ENCODE assay signal across 11 cellular contexts in the genomic region with DNA sequence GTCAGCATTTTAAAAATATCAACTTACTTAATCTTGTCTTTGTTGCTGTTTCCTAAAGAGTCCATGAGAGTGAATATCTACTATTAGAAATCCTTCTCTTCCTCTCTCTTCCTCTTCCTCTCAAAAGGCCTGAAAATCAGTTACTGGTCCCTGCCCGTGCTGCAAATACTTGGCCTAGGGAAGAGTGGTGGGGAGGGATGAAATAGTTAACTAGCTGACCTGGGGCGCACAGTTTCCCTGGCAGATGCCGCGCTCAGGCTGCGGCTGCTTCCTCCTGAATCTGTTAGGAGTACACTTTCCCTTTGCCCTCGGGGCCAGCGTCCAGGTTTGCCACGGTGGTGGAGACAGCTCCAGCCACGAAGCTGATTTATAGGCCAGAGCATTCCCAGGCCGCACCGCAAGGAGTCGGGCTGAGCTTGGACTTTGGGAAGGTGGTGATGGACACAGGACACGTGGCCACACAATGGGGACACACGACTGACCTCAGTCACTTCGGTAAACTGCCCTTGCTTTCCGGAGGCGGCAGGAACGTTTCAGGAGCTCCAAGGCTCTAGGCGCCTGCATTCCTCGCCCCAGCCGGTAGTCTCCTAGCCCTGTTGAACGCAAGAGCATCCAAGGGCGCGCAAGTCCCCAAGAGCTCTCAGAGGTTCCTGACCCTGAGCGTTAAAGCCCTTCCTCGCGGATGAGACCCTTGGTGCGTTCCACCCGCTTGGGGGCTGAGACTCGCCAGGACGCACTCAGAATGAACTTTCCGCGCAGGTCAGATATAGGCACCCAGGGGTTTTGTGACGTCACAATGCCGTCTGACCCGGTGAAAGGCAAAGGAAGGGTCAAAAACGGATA. TPM values are rescaled to one million over a fixed set of nuclear protein-coding genes. Genes with fewer than 3 reads are reported as not detected.
DNase-seq lines count a peak whose midpoint lies in the region; ATAC-seq and TF ChIP-seq lines count a peak whose summit lies in the region.
"Had no signal": no experiment of that assay in that cellular context is flagged by ENCODE, and none has a peak within 500 bp of the region (broad histone marks: within the 10 kb centered on the region; RNA-seq: fewer than 3 reads in every experiment).

No MANE protein-coding gene starts in this region.

- POLR2A ChIA-PET in WTC11 (lab: Charles Lee), result interaction anchor here (0.6 to 1.1 kb wide), 2 partner anchors 12 to 167 kb away, joined by 3 to 4 read pairs; no protein-coding TSS in a partner anchor

- peaks cover 19% of the 10 kb centered on the region; the same call in 1 of the 2 replicates for H3K27me3 Mint-ChIP-seq in HFFc6 (ENCODE audit: insufficient read depth)
- H3K27me3 Mint-ChIP-seq in WTC11 (ENCODE audit: low read depth), result peaks cover 84% of the 10 kb centered on the region

- H3K4me1 Mint-ChIP-seq in HFFc6 (ENCODE audit: low read depth) (no peaks in the 10 kb centered on the region), WTC11 (peaks cover 28% of the 10 kb centered on the region)

- CTCF ChIA-PET in WTC11 (lab: Charles Lee), result interaction anchor here (0.7 to 4.3 kb wide), 28 partner anchors 9 to 682 kb away, joined by 3 to 78 read pairs (median 4); no protein-coding TSS in a partner anchor

- no peak overlapping the region for H3K4me3 ChIP-seq in lower leg skin (ENCODE audit: low read depth, poor library complexity, severe bottlenecking)
- H3K4me3 ChIP-seq: ovary, SJSA1 had no signal

- H3K4me3 Mint-ChIP-seq in HFFc6, result no peak overlapping the region
- peak overlapping the region; percentile 84 for H3K4me3 Mint-ChIP-seq in WTC11

- TF ChIP-seq CTCF in HFFc6 (IDR thresholded peaks at IDR 0.05), result peak; percentile 11; the same call in 1 of the 2 replicates
- TF ChIP-seq CTCF in WTC11 (IDR thresholded peaks at IDR 0.05), result no peak; the same call in 1 of the 2 replicates
- no peak for TF ChIP-seq CTCF in lower leg skin (IDR thresholded peaks at IDR 0.05)

- H3K27ac Mint-ChIP-seq in HFFc6 (no peak overlapping the region), WTC11 (no peak overlapping the region)

- H3K36me3 Mint-ChIP-seq in HFFc6 (ENCODE audit: low read depth), result no peaks in the 10 kb centered on the region
- no peaks in the 10 kb centered on the region for H3K36me3 Mint-ChIP-seq in WTC11

- WGBS in lower leg skin, 2 donors, result 3 to 4% methylated on average over 37 of the region's 37 CpGs

- intact Hi-C loops in left colon (cut with DNase I, micrococcal nuclease) (no loop called here), lower leg skin (cut with DNase I; ENCODE audit: low total_unique reads) (loop anchor here (10.0 kb wide), 1 partner anchor 566 kb away; no protein-coding TSS in a partner anchor)

- TF ChIP-seq POLR2A in lower leg skin (IDR thresholded peaks at IDR 0.05), result no peak

- peak; percentile 96 for DNase-seq in COLO668 (lab: John Stamatoyannopoulos, UW; ENCODE audit: unreplicated experiment)
- no peak for DNase-seq in HFFc6
- peak; percentile 63 for DNase-seq in WTC11 (ENCODE audit: low spot score)
- peak in 1 of 2 donors; percentile 23 for DNase-seq in left colon
- no peak for DNase-seq in activated effector memory CD4-positive, alpha-beta T cell treated with Interleukin-2 at 50 U/mL for 16 hours
- DNase-seq in lower leg skin (ENCODE audit: low spot score in 2 of 2), result no peak
- no peak for DNase-seq in activated naive CD4-positive, alpha-beta T cell (lab: John Stamatoyannopoulos, UW)
- DNase-seq in pons (ENCODE audit: low spot score), result no peak
- DNase-seq: activated T-cell treated with anti-CD3 and anti-CD28 coated beads, Interleukin-2, amount 50 U/mL, for 48 hours; ovary had no signal

- H3K9me3 Mint-ChIP-seq in HFFc6 (no peaks in the 10 kb centered on the region), WTC11 (no peaks in the 10 kb centered on the region)

- peak; percentile 86 for ATAC-seq in WTC11
- ATAC-seq in left colon, result peak; percentile 62

TF ChIP-seq in WTC11, 78 proteins besides CTCF, POLR2A, EP300 and RAD21:
- TF ChIP-seq IRF2 (CRISPR knock-in tag; IDR thresholded peaks at IDR 0.05; ENCODE audit: borderline replicate concordance, low read depth) (no peak), NR3C1 (CRISPR knock-in tag; conservative IDR thresholded peaks at IDR 0.05; ENCODE audit: low read depth) (no peak), ATF1 (CRISPR knock-in tag; IDR thresholded peaks at IDR 0.05) (no peak), ZBTB21 (CRISPR knock-in tag; IDR thresholded peaks at IDR 0.05; ENCODE audit: borderline replicate concordance) (0 out of 2 replicates have a peak, but pooled peaks have one; percentile 18), FOXK1 (CRISPR knock-in tag; IDR thresholded peaks at IDR 0.05) (peak; percentile 31; the same call in 1 of the 2 replicates), USF1 (CRISPR knock-in tag; IDR thresholded peaks at IDR 0.05) (peak; percentile 76), ZNF671 (CRISPR knock-in tag; IDR thresholded peaks at IDR 0.05) (no peak), GABPB1 (CRISPR knock-in tag; IDR thresholded peaks at IDR 0.05) (0 out of 2 replicates have a peak, but pooled peaks have one; percentile 24), FOXP1 (CRISPR knock-in tag; IDR thresholded peaks at IDR 0.05; ENCODE audit: borderline replicate concordance) (0 out of 2 replicates have a peak, but pooled peaks have one; percentile 37), JAZF1 (CRISPR knock-in tag; IDR thresholded peaks at IDR 0.05) (no peak), HMGA2 (CRISPR knock-in tag; IDR thresholded peaks at IDR 0.05) (no peak), PRRX2 (CRISPR knock-in tag; IDR thresholded peaks at IDR 0.05) (no peak), FOXJ3 (CRISPR knock-in tag; IDR thresholded peaks at IDR 0.05; ENCODE audit: borderline replicate concordance) (no peak), CREM (CRISPR knock-in tag; IDR thresholded peaks at IDR 0.05) (no peak), TCF7 (CRISPR knock-in tag; IDR thresholded peaks at IDR 0.05; ENCODE audit: low read depth) (no peak)
- TF ChIP-seq, protein P1, sequence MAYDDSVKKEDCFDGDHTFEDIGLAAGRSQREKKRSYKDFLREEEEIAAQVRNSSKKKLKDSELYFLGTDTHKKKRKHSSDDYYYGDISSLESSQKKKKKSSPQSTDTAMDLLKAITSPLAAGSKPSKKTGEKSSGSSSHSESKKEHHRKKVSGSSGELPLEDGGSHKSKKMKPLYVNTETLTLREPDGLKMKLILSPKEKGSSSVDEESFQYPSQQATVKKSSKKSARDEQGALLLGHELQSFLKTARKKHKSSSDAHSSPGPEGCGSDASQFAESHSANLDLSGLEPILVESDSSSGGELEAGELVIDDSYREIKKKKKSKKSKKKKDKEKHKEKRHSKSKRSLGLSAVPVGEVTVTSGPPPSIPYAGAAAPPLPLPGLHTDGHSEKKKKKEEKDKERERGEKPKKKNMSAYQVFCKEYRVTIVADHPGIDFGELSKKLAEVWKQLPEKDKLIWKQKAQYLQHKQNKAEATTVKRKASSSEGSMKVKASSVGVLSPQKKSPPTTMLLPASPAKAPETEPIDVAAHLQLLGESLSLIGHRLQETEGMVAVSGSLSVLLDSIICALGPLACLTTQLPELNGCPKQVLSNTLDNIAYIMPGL (CRISPR knock-in tag; IDR thresholded peaks at IDR 0.05), result no peak
- TF ChIP-seq, protein P2, sequence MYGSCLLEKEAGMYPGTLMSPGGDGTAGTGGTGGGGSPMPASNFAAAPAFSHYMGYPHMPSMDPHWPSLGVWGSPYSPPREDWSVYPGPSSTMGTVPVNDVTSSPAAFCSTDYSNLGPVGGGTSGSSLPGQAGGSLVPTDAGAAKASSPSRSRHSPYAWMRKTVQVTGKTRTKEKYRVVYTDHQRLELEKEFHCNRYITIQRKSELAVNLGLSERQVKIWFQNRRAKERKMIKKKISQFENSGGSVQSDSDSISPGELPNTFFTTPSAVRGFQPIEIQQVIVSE (CRISPR knock-in tag; IDR thresholded peaks at IDR 0.05; ENCODE audit: borderline replicate concordance), result no peak
- TF ChIP-seq, protein P3, sequence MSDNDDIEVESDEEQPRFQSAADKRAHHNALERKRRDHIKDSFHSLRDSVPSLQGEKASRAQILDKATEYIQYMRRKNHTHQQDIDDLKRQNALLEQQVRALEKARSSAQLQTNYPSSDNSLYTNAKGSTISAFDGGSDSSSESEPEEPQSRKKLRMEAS (CRISPR knock-in tag; IDR thresholded peaks at IDR 0.05), result peak; percentile 77
- TF ChIP-seq, protein P4, sequence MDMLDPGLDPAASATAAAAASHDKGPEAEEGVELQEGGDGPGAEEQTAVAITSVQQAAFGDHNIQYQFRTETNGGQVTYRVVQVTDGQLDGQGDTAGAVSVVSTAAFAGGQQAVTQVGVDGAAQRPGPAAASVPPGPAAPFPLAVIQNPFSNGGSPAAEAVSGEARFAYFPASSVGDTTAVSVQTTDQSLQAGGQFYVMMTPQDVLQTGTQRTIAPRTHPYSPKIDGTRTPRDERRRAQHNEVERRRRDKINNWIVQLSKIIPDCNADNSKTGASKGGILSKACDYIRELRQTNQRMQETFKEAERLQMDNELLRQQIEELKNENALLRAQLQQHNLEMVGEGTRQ (CRISPR knock-in tag; IDR thresholded peaks at IDR 0.05), result peak; percentile 84

RNA-seq across cellular contexts. Expression of gene ASCL1, which starts 7.1 kb away (rescaled TPM):
- total RNA-seq in HFFc6 (2021; fragmentation: NEBNext Ultra II Directional; extraction: Animal tissue kit (Norgen Biotek cat#: 25700)), result not detected
- total RNA-seq in WTC11 (2021), result 0.07 to 0.14 TPM (median 0.07 TPM) in 3 replicates
- under 1 TPM; 0.12 to 0.47 TPM for total RNA-seq in left colon
- total RNA-seq in lower leg skin, result not detected
- total RNA-seq: SJSA1 had no signal

RNA-seq across cellular contexts. Expression of gene PAH, which starts 33.3 kb away (rescaled TPM):
- not detected for total RNA-seq in HFFc6 (2021; fragmentation: NEBNext Ultra II Directional; extraction: Animal tissue kit (Norgen Biotek cat#: 25700))
- 4.0 to 9.8 TPM (median 5.7 TPM) in 3 replicates for total RNA-seq in WTC11 (2021)
- not detected for total RNA-seq in left colon
- total RNA-seq in lower leg skin, result not detected
- total RNA-seq: SJSA1 had no signal

Comparison
In these comparisons a context has a peak if more than half of its experiments do, and no peak if none do; other contexts are left out.
1. DNase-seq: peak in COLO668 (single experiment) and WTC11 (single experiment); none in HFFc6 (single experiment), activated effector memory CD4-positive, alpha-beta T cell treated with Interleukin-2 at 50 U/mL for 16 hours (single experiment), lower leg skin (0 of 2), activated naive CD4-positive, alpha-beta T cell (0 of 4) and pons (single experiment).